8 cellular contexts compared by ENCODE assay signal in genomic region chr19:850221-850978, GRCh38.
DNase-seq lines count a peak whose midpoint lies in the region; ATAC-seq lines count a peak whose summit lies in the region.

No MANE protein-coding gene starts in this region.

- no peaks in the 10 kb centered on the region for H3K36me3 Mint-ChIP-seq in dendritic cell treated with granulocyte-macrophage colony-stimulating factor and Interleukin-4, amounts not matched to agents 40 ng/mL and 50 ng/mL, for 4 days (ENCODE audit: low read depth)

- no peaks in the 10 kb centered on the region for H3K9me3 Mint-ChIP-seq in dendritic cell treated with granulocyte-macrophage colony-stimulating factor and Interleukin-4, amounts not matched to agents 40 ng/mL and 50 ng/mL, for 4 days

- H3K4me1 Mint-ChIP-seq in dendritic cell treated with granulocyte-macrophage colony-stimulating factor and Interleukin-4, amounts not matched to agents 40 ng/mL and 50 ng/mL, for 4 days (ENCODE audit: low read depth): peaks cover 50% of the 10 kb centered on the region

- H3K27ac Mint-ChIP-seq in dendritic cell treated with granulocyte-macrophage colony-stimulating factor and Interleukin-4, amounts not matched to agents 40 ng/mL and 50 ng/mL, for 4 days: peak overlapping the region; percentile 53

- DNase-seq in ELR (ENCODE audit: low read depth) (peak; percentile 63), NCI-H526 treated with DMSO at 0.1 percent for 48 hours (lab: John Stamatoyannopoulos, UW) (peak; percentile 17), midbrain (lab: John Stamatoyannopoulos, UW) (peak; percentile 60), GM19238 (ENCODE audit: insufficient read length, low spot score) (no peak), middle frontal gyrus (ENCODE audit: extremely low spot score, low spot score) (no peak), inferior parietal cortex (ENCODE audit: extremely low spot score) (no peak)

- peak overlapping the region; percentile 23 for H3K4me3 Mint-ChIP-seq in dendritic cell treated with granulocyte-macrophage colony-stimulating factor and Interleukin-4, amounts not matched to agents 40 ng/mL and 50 ng/mL, for 4 days

- ATAC-seq in GM21529 (IDR thresholded peaks at IDR 0.05; ENCODE audit: unreplicated experiment): no peak

- intact Hi-C loops in dendritic cell treated with granulocyte-macrophage colony-stimulating factor and Interleukin-4, amounts not matched to agents 40 ng/mL and 50 ng/mL, for 4 days (cut with micrococcal nuclease): no loop called here

- peaks cover 61% of the 10 kb centered on the region for H3K27me3 Mint-ChIP-seq in dendritic cell treated with granulocyte-macrophage colony-stimulating factor and Interleukin-4, amounts not matched to agents 40 ng/mL and 50 ng/mL, for 4 days

Comparison
In these comparisons a context has a peak if more than half of its experiments do, and no peak if none do; other contexts are left out.
1. DNase-seq: peak in ELR (single experiment), NCI-H526 treated with DMSO at 0.1 percent for 48 hours (single experiment) and midbrain (single experiment); none in GM19238 (single experiment), middle frontal gyrus (single experiment) and inferior parietal cortex (single experiment).